15 cellular contexts compared by ENCODE assay signal in the genomic region with DNA sequence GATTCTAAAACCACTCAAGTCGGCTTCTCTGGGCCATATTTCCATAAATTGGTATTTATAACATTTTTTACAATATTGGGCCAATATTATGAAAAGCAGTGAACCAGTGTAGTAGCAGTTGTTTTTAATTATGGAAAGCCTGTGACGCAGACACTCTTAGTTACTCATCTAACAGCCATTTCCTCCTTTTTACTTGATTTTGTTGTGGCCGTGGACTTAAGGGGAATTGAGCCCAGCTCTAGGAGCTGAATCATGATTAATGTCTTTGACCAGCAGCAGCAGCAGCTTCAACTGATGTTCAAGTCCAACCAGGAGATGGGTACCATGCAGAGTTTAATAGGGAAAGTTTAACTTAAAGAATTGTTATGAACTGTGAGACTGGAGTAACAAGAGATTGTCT. TPM values are rescaled to one million over a fixed set of nuclear protein-coding genes. Genes with fewer than 3 reads are reported as not detected.
DNase-seq lines count a peak whose midpoint lies in the region; ATAC-seq lines count a peak whose summit lies in the region.
"Had no signal": no experiment of that assay in that cellular context is flagged by ENCODE, and none has a peak within 500 bp of the region (broad histone marks: within the 10 kb centered on the region; RNA-seq: fewer than 3 reads in every experiment).

No MANE protein-coding gene starts in this region.

- DNase-seq in AG20443 (ENCODE audit: low spot score) (peak; percentile 70), MG63 (peak; percentile 12), brain pericyte (ENCODE audit: low read depth, low spot score) (peak; percentile 5), kidney tubule cell (ENCODE audit: low spot score) (peak; percentile 79), foreskin melanocyte (no peak)
- DNase-seq: activated CD8-positive, alpha-beta memory T cell treated with anti-CD3 and anti-CD28 coated beads, Interleukin-2, amount 50 U/mL, for 4 hours; CD4-positive, alpha-beta memory T cell; endodermal cell; NCI-H1048; psoas muscle; stimulated activated CD4-positive, alpha-beta T cell treated with anti-CD3 and anti-CD28 coated beads, Interleukin-4, amount 100 ng/mL, for 4 hours; stimulated activated naive CD8-positive, alpha-beta T cell treated with anti-CD3 and anti-CD28 coated beads, Interleukin-15, Interleukin-2, amounts not matched to agents 100 U/mL and 50 U/mL, for 24 hours had no signal

- no peak overlapping the region for H3K4me3 ChIP-seq in MG63
- H3K4me3 ChIP-seq: psoas muscle had no signal

- ATAC-seq in GM19035 (IDR thresholded peaks at IDR 0.05; ENCODE audit: unreplicated experiment) (no peak), GM19452 (IDR thresholded peaks at IDR 0.05; ENCODE audit: unreplicated experiment) (no peak), GM21619 (IDR thresholded peaks at IDR 0.05; ENCODE audit: unreplicated experiment) (no peak)
- ATAC-seq: psoas muscle; stimulated activated naive CD8-positive, alpha-beta T cell treated with anti-CD3 and anti-CD28 coated beads, Interleukin-15, Interleukin-2, amounts not matched to agents 100 U/mL and 50 U/mL, for 24 hours had no signal

- H3K36me3 ChIP-seq in MG63: peaks cover 15% of the 10 kb centered on the region

- H3K9me3 ChIP-seq in MG63: no peaks in the 10 kb centered on the region
- H3K9me3 ChIP-seq: psoas muscle had no signal

- no peaks in the 10 kb centered on the region for H3K27me3 ChIP-seq in MG63

RNA-seq across cellular contexts. Expression of gene LANCL2, which starts 4.3 kb away (rescaled TPM):
- 13.8 and 25.6 TPM in 2 replicates for total RNA-seq in MG63 (2014; rRNA removed; shearing (Covaris generic); ENCODE audit: low replicate concordance)
